24 cellular contexts compared by ENCODE assay signal in genomic region chr5:62330302-62330701, GRCh38. TPM values are rescaled to one million over a fixed set of nuclear protein-coding genes. Genes with fewer than 3 reads are reported as not detected.
DNase-seq lines count a peak whose midpoint lies in the region; ATAC-seq and TF ChIP-seq lines count a peak whose summit lies in the region.
"Had no signal": no experiment of that assay in that cellular context is flagged by ENCODE, and none has a peak within 500 bp of the region (broad histone marks: within the 10 kb centered on the region; RNA-seq: fewer than 3 reads in every experiment).

No MANE protein-coding gene starts in this region.

- H3K36me3 Mint-ChIP-seq in CD4-positive, alpha-beta T cell (ENCODE audit: low read depth): peaks cover 46% of the 10 kb centered on the region
- peaks cover 31% of the 10 kb centered on the region for H3K36me3 Mint-ChIP-seq in activated T-helper 1 cell treated with anti-CD3 and anti-CD28 coated beads, Interleukin-12 subunit alpha, Interleukin-12 subunit beta, Interleukin-2, Interleukin-4 antibody, amounts not matched to agents 30 ng/mL and 10 ng/mL and 1 ng/mL, durations not matched to agents 14 hours and 24 hours and 36 hours (ENCODE audit: low read depth)
- H3K36me3 Mint-ChIP-seq in memory B cell: peaks cover 8% of the 10 kb centered on the region

- POLR2A ChIA-PET in CD4-positive, alpha-beta T cell (lab: Charles Lee): interaction anchor here (3.0 kb wide), 1 partner anchor 25 kb away, joined by 10 read pairs; the partner anchor contains the start of gene KIF2A

- no peaks in the 10 kb centered on the region for H3K27me3 Mint-ChIP-seq in CD4-positive, alpha-beta T cell
- H3K27me3 Mint-ChIP-seq in activated T-helper 1 cell treated with anti-CD3 and anti-CD28 coated beads, Interleukin-12 subunit alpha, Interleukin-12 subunit beta, Interleukin-2, Interleukin-4 antibody, amounts not matched to agents 30 ng/mL and 10 ng/mL and 1 ng/mL, durations not matched to agents 14 hours and 24 hours and 36 hours (ENCODE audit: insufficient read depth): no peaks in the 10 kb centered on the region
- no peaks in the 10 kb centered on the region for H3K27me3 Mint-ChIP-seq in memory B cell
- H3K27me3 Mint-ChIP-seq: IgD-negative memory B cell had no signal

- peaks cover 63% of the 10 kb centered on the region for H3K4me1 ChIP-seq in BLaER1
- H3K4me1 ChIP-seq: Caco-2 had no signal

- peaks cover 85% of the 10 kb centered on the region for H3K4me1 Mint-ChIP-seq in CD4-positive, alpha-beta T cell (ENCODE audit: low read depth)
- peaks cover 67% of the 10 kb centered on the region for H3K4me1 Mint-ChIP-seq in activated T-helper 1 cell treated with anti-CD3 and anti-CD28 coated beads, Interleukin-12 subunit alpha, Interleukin-12 subunit beta, Interleukin-2, Interleukin-4 antibody, amounts not matched to agents 30 ng/mL and 10 ng/mL and 1 ng/mL, durations not matched to agents 14 hours and 24 hours and 36 hours (ENCODE audit: low read depth)
- peaks cover 41% of the 10 kb centered on the region for H3K4me1 Mint-ChIP-seq in memory B cell

- H4K20me1 ChIP-seq in BLaER1: peaks cover 100% of the 10 kb centered on the region

- no peak overlapping the region for H3K9ac ChIP-seq in BLaER1

- H3K4me3 ChIP-seq in BLaER1: no peak overlapping the region
- H3K4me3 ChIP-seq: gastroesophageal sphincter, skin epidermis, tibial artery had no signal

- intact Hi-C loops in CD4-positive, alpha-beta T cell (cut with DNase I, micrococcal nuclease): no loop called here
- intact Hi-C loops in activated T-helper 1 cell treated with anti-CD3 and anti-CD28 coated beads, Interleukin-12 subunit alpha, Interleukin-12 subunit beta, Interleukin-2, Interleukin-4 antibody, amounts not matched to agents 30 ng/mL and 10 ng/mL and 1 ng/mL, durations not matched to agents 14 hours and 24 hours and 36 hours (cut with micrococcal nuclease): no loop called here

- H3K27ac Mint-ChIP-seq in CD4-positive, alpha-beta T cell: peak overlapping the region; percentile 70
- H3K27ac Mint-ChIP-seq in activated T-helper 1 cell treated with anti-CD3 and anti-CD28 coated beads, Interleukin-12 subunit alpha, Interleukin-12 subunit beta, Interleukin-2, Interleukin-4 antibody, amounts not matched to agents 30 ng/mL and 10 ng/mL and 1 ng/mL, durations not matched to agents 14 hours and 24 hours and 36 hours: peak overlapping the region; percentile 40
- H3K27ac Mint-ChIP-seq in memory B cell: peak overlapping the region; percentile 42
- H3K27ac Mint-ChIP-seq: IgD-negative memory B cell had no signal

- H3K4me3 Mint-ChIP-seq in CD4-positive, alpha-beta T cell: no peak overlapping the region
- no peak overlapping the region for H3K4me3 Mint-ChIP-seq in activated T-helper 1 cell treated with anti-CD3 and anti-CD28 coated beads, Interleukin-12 subunit alpha, Interleukin-12 subunit beta, Interleukin-2, Interleukin-4 antibody, amounts not matched to agents 30 ng/mL and 10 ng/mL and 1 ng/mL, durations not matched to agents 14 hours and 24 hours and 36 hours
- H3K4me3 Mint-ChIP-seq in memory B cell: no peak overlapping the region

- no peak for TF ChIP-seq CTCF in CD4-positive, alpha-beta T cell (IDR thresholded peaks at IDR 0.05)

- no peaks in the 10 kb centered on the region for H3K27me3 ChIP-seq in BLaER1
- no peaks in the 10 kb centered on the region for H3K27me3 ChIP-seq in CD4-positive, alpha-beta T cell (ENCODE audit: control insufficient read depth, insufficient read depth, low read length)
- H3K27me3 ChIP-seq: gastroesophageal sphincter, tibial artery had no signal

- CTCF ChIA-PET in CD4-positive, alpha-beta T cell (lab: Charles Lee): no interaction called here

- peaks cover 27% of the 10 kb centered on the region for H3K36me3 ChIP-seq in BLaER1

- no peak for DNase-seq in CD4-positive, alpha-beta T cell
- no peak for DNase-seq in activated T-helper 1 cell treated with anti-CD3 and anti-CD28 coated beads, Interleukin-12 subunit alpha, Interleukin-12 subunit beta, Interleukin-2, Interleukin-4 antibody, amounts not matched to agents 30 ng/mL and 10 ng/mL and 1 ng/mL, durations not matched to agents 14 hours and 24 hours and 36 hours (ENCODE audit: low spot score)
- DNase-seq in memory B cell (ENCODE audit: low spot score in 2 of 2) (no peak), NCI-H2029 treated with DMSO at 0.1 percent for 48 hours (lab: John Stamatoyannopoulos, UW) (no peak), NCI-H69 (lab: John Stamatoyannopoulos, UW) (no peak)
- DNase-seq: activated naive CD4-positive, alpha-beta T cell treated with anti-CD3 and anti-CD28 coated beads, Interleukin-2, amount 50 U/mL, for 16 hours; Caco-2; cerebellar nuclear complex; DND-41; erythroblast; hypothalamus; NCI-H1105 treated with DMSO at 0.1 percent for 48 hours; NCI-H2107; NCI-H446 treated with DMSO at 0.1 percent for 48 hours; occipital lobe; SHP77 treated with DMSO at 0.1 percent for 48 hours; stimulated activated naive CD4-positive, alpha-beta T cell treated with Interleukin-2 at 50 U/mL for 16 hours; tibial artery had no signal

- no peak overlapping the region for H3K27ac ChIP-seq in BLaER1
- H3K27ac ChIP-seq in CD4-positive, alpha-beta T cell (ENCODE audit: low read depth, low read length): no peak overlapping the region
- H3K27ac ChIP-seq: gastroesophageal sphincter, HL-60, skin epidermis, tibial artery had no signal

- H3K4me2 ChIP-seq in BLaER1: 0 out of 2 replicates have a peak overlapping the region, but pooled peaks have one; percentile 11

- no peak for ATAC-seq in CD4-positive, alpha-beta T cell (ENCODE audit: poor library complexity)
- no peak for ATAC-seq in memory B cell (ENCODE audit: low read depth)
- ATAC-seq in GM18858 (IDR thresholded peaks at IDR 0.05; ENCODE audit: unreplicated experiment): no peak
- ATAC-seq: gastroesophageal sphincter had no signal

- no peaks in the 10 kb centered on the region for H3K9me3 Mint-ChIP-seq in CD4-positive, alpha-beta T cell
- no peaks in the 10 kb centered on the region for H3K9me3 Mint-ChIP-seq in activated T-helper 1 cell treated with anti-CD3 and anti-CD28 coated beads, Interleukin-12 subunit alpha, Interleukin-12 subunit beta, Interleukin-2, Interleukin-4 antibody, amounts not matched to agents 30 ng/mL and 10 ng/mL and 1 ng/mL, durations not matched to agents 14 hours and 24 hours and 36 hours
- no peaks in the 10 kb centered on the region for H3K9me3 Mint-ChIP-seq in memory B cell
- H3K9me3 Mint-ChIP-seq: IgD-negative memory B cell had no signal

- H3K9me3 ChIP-seq in BLaER1: no peaks in the 10 kb centered on the region
- no peaks in the 10 kb centered on the region for H3K9me3 ChIP-seq in CD4-positive, alpha-beta T cell (ENCODE audit: control insufficient read depth, low read length)
- H3K9me3 ChIP-seq: Caco-2, gastroesophageal sphincter, tibial artery had no signal

RNA-seq across cellular contexts. Expression of gene KIF2A, which starts 24.3 kb away (rescaled TPM):
- total RNA-seq in CD4-positive, alpha-beta T cell: 10 to 100 TPM; 78.4 to 81.8 TPM
- 235 and 240 TPM in 2 replicates for total RNA-seq in activated T-helper 1 cell treated with anti-CD3 and anti-CD28 coated beads, Interleukin-12 subunit alpha, Interleukin-12 subunit beta, Interleukin-2, Interleukin-4 antibody, amounts not matched to agents 30 ng/mL and 10 ng/mL and 1 ng/mL, durations not matched to agents 14 hours and 24 hours and 36 hours
